Comparison of ENCODE assay signal across 9 cellular contexts in genomic region chr9:135887585-135888050, GRCh38. TPM values are rescaled to one million over a fixed set of nuclear protein-coding genes. Genes with fewer than 3 reads are reported as not detected.
DNase-seq lines count a peak whose midpoint lies in the region; ATAC-seq, FAIRE-seq and TF ChIP-seq lines count a peak whose summit lies in the region.
"Had no signal": no experiment of that assay in that cellular context is flagged by ENCODE, and none has a peak within 500 bp of the region (broad histone marks: within the 10 kb centered on the region; RNA-seq: fewer than 3 reads in every experiment).

No MANE protein-coding gene starts in this region.

- TF ChIP-seq EP300 in GM12878 (IDR thresholded peaks at IDR 0.05; ENCODE audit: borderline replicate concordance in 1 of 2, control insufficient read depth in 1 of 2, low read depth in 2 of 2, low read length in 2 of 2): no peak

- H3K27me3 Mint-ChIP-seq in H9 (ENCODE audit: low read depth): no peaks in the 10 kb centered on the region
- H3K27me3 Mint-ChIP-seq in T-helper 1 cell treated with Interleukin-12 subunit alpha and Interleukin-12 subunit beta and Interleukin-4 antibody, amounts not matched to agents 30 μg/mL and 1 μg/mL, for 36 hours (ENCODE audit: low read depth): no peaks in the 10 kb centered on the region

- H3K27ac ChIP-seq in H9 (ENCODE audit: insufficient read length, low read depth, low read length): no peak overlapping the region
- peak overlapping the region; percentile 74 for H3K27ac ChIP-seq in GM12878 (ENCODE audit: control insufficient read depth, insufficient read depth)

- no peak overlapping the region for H4K8ac ChIP-seq in H9 (replicated peaks; ENCODE audit: insufficient read length, low read depth, low read length)

- H3K23me2 ChIP-seq in H9 (ENCODE audit: insufficient read length, low read depth, low read length, poor library complexity, severe bottlenecking): no peaks in the 10 kb centered on the region

- H4K20me1 ChIP-seq in H9 (ENCODE audit: control insufficient read depth, insufficient read depth, insufficient read length) (peaks cover 4% of the 10 kb centered on the region), GM12878 (ENCODE audit: control insufficient read depth, insufficient read depth) (no peaks in the 10 kb centered on the region; the same call in 1 of the 2 replicates)

- H3K36me3 ChIP-seq in GM12878 (ENCODE audit: control insufficient read depth in 2 of 2, insufficient read depth in 2 of 2, low read length in 1 of 2): peaks cover 0 to 7% of the 10 kb centered on the region in 2 experiments; a peak in 2 of 4 replicates

- no peak overlapping the region for H3T11ph ChIP-seq in H9 (ENCODE audit: low read length)

- no peak overlapping the region for H3K23ac ChIP-seq in H9 (ENCODE audit: insufficient read length, low read depth, low read length)

- no peak overlapping the region for H2BK120ac ChIP-seq in H9 (ENCODE audit: low read depth, low read length, poor library complexity, severe bottlenecking)

- intact Hi-C loops in GM12878 (cut with micrococcal nuclease; ENCODE audit: unreplicated experiment): no loop called here

- POLR2A ChIA-PET in GM12878 (lab: Charles Lee): interaction anchor here (0.6 kb wide), 1 partner anchor 411 kb away, joined by 3 read pairs; no protein-coding TSS in a partner anchor

- no peak overlapping the region for H2BK20ac ChIP-seq in H9 (ENCODE audit: low read depth, low read length, poor library complexity, severe bottlenecking)

- H2BK5ac ChIP-seq in H9 (ENCODE audit: insufficient read length, low read length): no peak overlapping the region

- RAD21 ChIA-PET in GM12878 (lab: Charles Lee; ENCODE audit: unreplicated experiment): no interaction called here

- peak; percentile 99 for ATAC-seq in GM12878

- peak overlapping the region; percentile 20 to 92 (median 91); a peak in 6 of 7 replicates for H3K27ac Mint-ChIP-seq in H9
- H3K27ac Mint-ChIP-seq in T-helper 1 cell treated with Interleukin-12 subunit alpha and Interleukin-12 subunit beta and Interleukin-4 antibody, amounts not matched to agents 30 μg/mL and 1 μg/mL, for 36 hours: peak overlapping the region; percentile 73

- CTCF ChIA-PET in GM12878 (lab: Yijun Ruan, JAX): interaction anchor here (1.0 kb wide), 1 partner anchor 23 kb away, joined by 3 read pairs; no protein-coding TSS in a partner anchor

- H4K5ac ChIP-seq in H9 (ENCODE audit: insufficient read length, low read depth, low read length): no peak overlapping the region

- H3K9me3 Mint-ChIP-seq in H9: no peaks in the 10 kb centered on the region
- no peaks in the 10 kb centered on the region for H3K9me3 Mint-ChIP-seq in T-helper 1 cell treated with Interleukin-12 subunit alpha and Interleukin-12 subunit beta and Interleukin-4 antibody, amounts not matched to agents 30 μg/mL and 1 μg/mL, for 36 hours

- DNase-seq in COLO668 (lab: John Stamatoyannopoulos, UW; ENCODE audit: unreplicated experiment): peak; percentile 13
- peak; percentile 81 for DNase-seq in H9
- peak; percentile 19 for DNase-seq in GM12878 (ENCODE audit: low read depth, low spot score)
- peak; percentile 44 for DNase-seq in pons (ENCODE audit: low spot score)
- no peak for DNase-seq in SW 1271 (lab: John Stamatoyannopoulos, UW)
- no peak for DNase-seq in hepatic stellate cell (ENCODE audit: low spot score)
- DNase-seq in H54 (ENCODE audit: insufficient read length, low spot score): no peak

- FAIRE-seq in GM12878 (lab: Jason Lieb, UNC): peak; percentile 23
- no peak for FAIRE-seq in H54 (lab: Jason Lieb, UNC)
- FAIRE-seq: endometrium had no signal

- H3K79me1 ChIP-seq in H9 (ENCODE audit: insufficient read depth, low read depth, low read length, poor library complexity, severe bottlenecking): peaks cover 13% of the 10 kb centered on the region

- no peak overlapping the region for H3K56ac ChIP-seq in H9 (ENCODE audit: insufficient read length, low read depth, low read length)

- in situ Hi-C loops in GM12878 (cut with MboI): no loop called here

- H3K18ac ChIP-seq in H9 (ENCODE audit: insufficient read length, low read depth, low read length): no peak overlapping the region

- SMC1A ChIA-PET in GM12878 (lab: Charles Lee; ENCODE audit: uncharacterized antibody, unreplicated experiment): no interaction called here

- TF ChIP-seq RAD21 in GM12878 (IDR thresholded peaks at IDR 0.05; ENCODE audit: insufficient read depth, low read depth, low read length): no peak

- WGBS in H9 (ENCODE audit: extremely low coverage, insufficient read length, low lambda C conversion rate): no CpG with 5 or more reads among the region's 12 CpGs
- 50% methylated on average over 11 of the region's 12 CpGs for WGBS in GM12878 (ENCODE audit: insufficient coverage, insufficient replicate concordance, low lambda C conversion rate, missing lambda C conversion rate)

- BruUV-seq in GM12878 (replicated peaks; lab: Mats Ljungman, UMichigan): no TSS peak

- H2AK5ac ChIP-seq in H9 (ENCODE audit: insufficient read length, low read length): no peak overlapping the region

- peak overlapping the region in 1 of 2 experiments; percentile 17; a peak in 2 of 5 replicates for H3K4me3 Mint-ChIP-seq in H9
- H3K4me3 Mint-ChIP-seq in T-helper 1 cell treated with Interleukin-12 subunit alpha and Interleukin-12 subunit beta and Interleukin-4 antibody, amounts not matched to agents 30 μg/mL and 1 μg/mL, for 36 hours: peak overlapping the region; percentile 72

- H2AFZ ChIP-seq in H9 (ENCODE audit: low read length) (no peak overlapping the region), GM12878 (ENCODE audit: control insufficient read depth, low read depth, low read length) (peak overlapping the region; percentile 51)

- H3K36me3 Mint-ChIP-seq in H9 (ENCODE audit: insufficient read depth in 1 of 3, low read depth in 3 of 3): no peaks in the 10 kb centered on the region; a peak in 1 of 7 replicates
- H3K36me3 Mint-ChIP-seq in T-helper 1 cell treated with Interleukin-12 subunit alpha and Interleukin-12 subunit beta and Interleukin-4 antibody, amounts not matched to agents 30 μg/mL and 1 μg/mL, for 36 hours (ENCODE audit: low read depth): no peaks in the 10 kb centered on the region

- H3K4me1 Mint-ChIP-seq in H9: peaks cover 75 to 76% of the 10 kb centered on the region in 2 experiments
- H3K4me1 Mint-ChIP-seq in T-helper 1 cell treated with Interleukin-12 subunit alpha and Interleukin-12 subunit beta and Interleukin-4 antibody, amounts not matched to agents 30 μg/mL and 1 μg/mL, for 36 hours (ENCODE audit: low read depth): peaks cover 25% of the 10 kb centered on the region

- H3K4me1 ChIP-seq in H9 (ENCODE audit: insufficient read depth, low read length): peaks cover 9% of the 10 kb centered on the region; the same call in 1 of the 2 replicates
- H3K4me1 ChIP-seq in GM12878 (ENCODE audit: control insufficient read depth, insufficient read depth, low read length): peaks cover 20% of the 10 kb centered on the region

- no peak overlapping the region for H3K9ac ChIP-seq in H9 (ENCODE audit: extremely low read depth, insufficient read length, low read length)
- peak overlapping the region; percentile 61 for H3K9ac ChIP-seq in GM12878 (ENCODE audit: control insufficient read depth, insufficient read depth, low read length)

- no peak overlapping the region for H2BK12ac ChIP-seq in H9 (ENCODE audit: insufficient read length, low read depth, low read length)

- H3K79me2 ChIP-seq in H9 (ENCODE audit: insufficient read depth, low read length) (peaks cover 90% of the 10 kb centered on the region), GM12878 (ENCODE audit: control insufficient read depth, insufficient read depth, low read length) (peaks cover 45% of the 10 kb centered on the region)

- H3K4ac ChIP-seq in H9 (ENCODE audit: low read depth, low read length): no peak overlapping the region

- TF ChIP-seq CTCF in H9 (conservative IDR thresholded peaks at IDR 0.05) (no peak), GM12878 (IDR thresholded peaks at IDR 0.05 in 2 of 3, conservative IDR thresholded peaks at IDR 0.05 in 1 of 3; ENCODE audit: control insufficient read depth in 2 of 3, extremely low read depth in 1 of 3, insufficient read depth in 1 of 3, low read depth in 3 of 3, low read length in 3 of 3) (0 out of 6 replicates have a peak, but pooled peaks of 1 of the 3 experiments have one; percentile 13)

- H3K4me3 ChIP-seq in GM12878: peak overlapping the region; percentile 47; the same call in 1 of the 2 replicates

- H4K91ac ChIP-seq in H9 (ENCODE audit: insufficient read length, low read depth, low read length): no peak overlapping the region

- no peaks in the 10 kb centered on the region for H3K27me3 ChIP-seq in H9 (ENCODE audit: insufficient read depth, low read length)
- no peaks in the 10 kb centered on the region for H3K27me3 ChIP-seq in GM12878 (replicated peaks in 1 of 2; ENCODE audit: control insufficient read depth in 2 of 2, insufficient read depth in 2 of 2, low read length in 1 of 2)

- H3K14ac ChIP-seq in H9 (ENCODE audit: insufficient read depth, low read length): no peak overlapping the region; the same call in 1 of the 2 replicates

- TF ChIP-seq POLR2A in GM12878 (IDR thresholded peaks at IDR 0.05; ENCODE audit: low read depth, low read length): no peak
- no peak for TF ChIP-seq POLR2A in H54 (IDR thresholded peaks at IDR 0.05; ENCODE audit: low read depth, low read length)

- H3K9me3 ChIP-seq in H9 (ENCODE audit: control insufficient read depth, low read depth, low read length) (no peaks in the 10 kb centered on the region), GM12878 (replicated peaks; ENCODE audit: control insufficient read depth, insufficient read depth, low read length) (no peaks in the 10 kb centered on the region)

- H3K4me2 ChIP-seq in H9 (ENCODE audit: insufficient read depth, insufficient read length, low read length) (no peak overlapping the region), GM12878 (ENCODE audit: control insufficient read depth, insufficient read depth) (peak overlapping the region; percentile 83)

- H2BK15ac ChIP-seq in H9 (ENCODE audit: low read depth, low read length): no peak overlapping the region

RNA-seq across cellular contexts. Expression of gene CAMSAP1, which starts 19.7 kb away (rescaled TPM):
- total RNA-seq in H9 (2021) (43.6 and 52.7 TPM in 2 replicates), GM12878 (2014; rRNA removed) (16.5 and 16.6 TPM in 2 replicates), GM12878 (2014; rRNA removed; fragmentation: Illumina TruSeq; extraction: Trizol) (12.2 and 12.3 TPM in 2 replicates), GM12878 (2021) (24.7 and 32.8 TPM in 2 replicates)
- total RNA-seq in GM12878 (2013; cell fraction: nucleolus; rRNA removed): 51.7 and 56.6 TPM in 2 replicates
- polyA plus RNA-seq in GM12878 (2011; ENCODE audit: low read depth): 4.8 TPM
- polyA plus RNA-seq in GM12878 (2011; rRNA removed) (5.3 and 5.9 TPM in 2 replicates), GM12878 (2014; fragmentation: Illumina TruSeq; extraction: Trizol) (8.0 and 10.1 TPM in 2 replicates), GM12878 (2014; fragmentation: Nextera tagmentation; extraction: Ambion mirVana) (1 to 10 TPM; 1.8 to 2.0 TPM), GM12878 (2014; rRNA removed) (10.3 and 12.5 TPM in 2 replicates), GM12878 (2016; fragmentation: Nextera tagmentation; extraction: Ambion mirVana) (1 to 10 TPM; 1.4 to 4.2 TPM)
- 6.6 and 6.9 TPM in 2 replicates for polyA plus RNA-seq in GM12878 (2011; cell fraction: cytosol; rRNA removed)
- polyA plus RNA-seq in GM12878 (2011; cell fraction: nucleus; rRNA removed): 7.5 and 11.6 TPM in 2 replicates
- 7.4 and 7.8 TPM in 2 replicates for polyA plus RNA-seq in GM12878 (2012)
- 14.8 and 15.3 TPM in 2 replicates for polyA minus RNA-seq in GM12878 (2011; rRNA and poly(A)+ RNA removed)
- polyA minus RNA-seq in GM12878 (2011; cell fraction: cytosol; rRNA and poly(A)+ RNA removed): 48.7 and 58.5 TPM in 2 replicates
- polyA minus RNA-seq in GM12878 (2011; cell fraction: nucleus; rRNA and poly(A)+ RNA removed): 5.9 and 9.1 TPM in 2 replicates

Comparison
In these comparisons a context has a peak if more than half of its experiments do, and no peak if none do; other contexts are left out.
1. DNase-seq: peak in COLO668 (single experiment), H9 (single experiment), GM12878 (single experiment) and pons (single experiment); none in SW 1271 (0 of 2), hepatic stellate cell (single experiment) and H54 (single experiment).